ENCODE assay signal across 12 cellular contexts in the genomic region with DNA sequence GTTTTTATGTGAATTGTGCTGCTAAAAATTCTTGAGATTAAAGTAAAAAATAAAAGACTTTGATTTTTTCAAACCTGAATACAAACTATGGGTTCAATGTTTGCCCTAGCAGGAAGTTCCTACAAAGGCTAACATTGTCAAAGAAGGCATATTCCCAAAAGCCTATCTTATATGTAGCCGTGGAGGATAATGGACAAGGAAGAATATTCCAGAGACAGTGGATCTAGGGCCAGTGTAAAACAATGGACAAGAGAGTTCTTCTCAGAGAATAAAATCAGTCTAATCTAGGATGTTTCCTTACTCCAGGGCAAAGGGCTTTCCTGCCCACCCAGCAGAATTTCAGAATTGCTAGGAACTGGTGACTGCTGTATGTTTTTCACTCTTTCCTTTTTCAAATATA.
DNase-seq lines count a peak whose midpoint lies in the region.
"Had no signal": no experiment of that assay in that cellular context is flagged by ENCODE, and none has a peak within 500 bp of the region (broad histone marks: within the 10 kb centered on the region; RNA-seq: fewer than 3 reads in every experiment).

No MANE protein-coding gene starts in this region.

- DNase-seq in COLO829 (ENCODE audit: low spot score) (peak; percentile 76), SK-MEL-5 (ENCODE audit: low read depth, low spot score) (peak; percentile 43), pons (ENCODE audit: low spot score) (peak; percentile 12), SIG-M5 treated with dmso at 0.1 percent for 504 hours (lab: John Stamatoyannopoulos, UW; ENCODE audit: unreplicated experiment) (no peak), cerebellum (ENCODE audit: low spot score) (no peak)
- DNase-seq: AML-193; Calu3; CD4-positive, alpha-beta T cell; CD8-positive, alpha-beta T cell; COR-L47; DMS79 treated with DMSO at 0.1 percent for 48 hours; GF-D8 had no signal

- in situ Hi-C loops in SK-MEL-5 (cut with HindIII; ENCODE audit: low pct_unique_long_range_greater_than_20kb, low sequenced_read_pairs) = no loop called here

Comparison
In these comparisons a context has a peak if more than half of its experiments do, and no peak if none do; other contexts are left out.
1. DNase-seq: peak in COLO829 (single experiment), SK-MEL-5 (single experiment) and pons (single experiment); none in SIG-M5 treated with dmso at 0.1 percent for 504 hours (single experiment) and cerebellum (single experiment).